9 cellular contexts compared by ENCODE assay signal in the genomic region with DNA sequence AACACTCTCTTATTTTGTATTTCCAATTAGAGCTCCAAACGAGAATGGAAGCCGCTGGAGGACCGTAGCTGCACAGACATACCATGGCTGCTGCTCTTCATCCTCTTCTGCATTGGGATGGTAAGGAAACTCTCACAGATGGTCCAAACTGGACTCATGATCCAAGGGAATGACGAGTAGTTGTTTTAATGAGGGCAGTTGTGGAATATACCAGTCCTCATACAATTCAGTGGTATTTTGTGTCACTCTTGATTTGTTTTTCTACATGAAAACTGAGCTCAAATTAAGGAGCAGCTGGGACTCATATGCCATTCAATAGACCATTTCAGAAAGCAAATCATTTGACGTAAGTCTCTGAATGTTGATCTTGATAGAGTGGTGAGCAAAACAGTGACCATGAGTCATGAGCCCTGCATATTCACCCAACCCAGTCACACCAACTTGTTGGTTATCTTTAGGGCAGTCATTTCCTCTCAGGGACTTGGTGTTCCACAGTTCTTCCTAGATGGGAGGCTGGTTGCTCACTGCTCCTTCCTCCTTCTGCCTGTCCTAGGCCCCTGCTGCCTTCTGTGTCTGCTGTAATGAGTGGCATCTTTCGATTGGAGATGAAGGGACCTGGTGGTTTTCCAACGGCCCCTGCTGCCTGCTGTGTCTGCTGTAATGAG. TPM values are rescaled to one million over a fixed set of nuclear protein-coding genes. Genes with fewer than 3 reads are reported as not detected.
DNase-seq lines count a peak whose midpoint lies in the region; ATAC-seq and TF ChIP-seq lines count a peak whose summit lies in the region.
"Had no signal": no experiment of that assay in that cellular context is flagged by ENCODE, and none has a peak within 500 bp of the region (broad histone marks: within the 10 kb centered on the region; RNA-seq: fewer than 3 reads in every experiment).

No MANE protein-coding gene starts in this region.

- ATAC-seq in WTC11: no peak
- no peak for ATAC-seq in GM18517 (IDR thresholded peaks at IDR 0.05; ENCODE audit: unreplicated experiment)

- H3K4me3 ChIP-seq in right atrium auricular region (no peak overlapping the region), esophagus muscularis mucosa (no peak overlapping the region)

- no peak for TF ChIP-seq EP300 in esophagus muscularis mucosa (IDR thresholded peaks at IDR 0.05)

- H3K9me3 ChIP-seq in right atrium auricular region (no peaks in the 10 kb centered on the region), esophagus muscularis mucosa (no peaks in the 10 kb centered on the region)

- H3K27me3 Mint-ChIP-seq in activated CD4-positive, alpha-beta memory T cell treated with anti-CD3 and anti-CD28 coated beads for 36 hours: no peaks in the 10 kb centered on the region
- no peaks in the 10 kb centered on the region for H3K27me3 Mint-ChIP-seq in activated CD4-positive, alpha-beta memory T cell treated with anti-CD3 and anti-CD28 coated beads, Interleukin-2, amount 10 ng/mL, durations not matched to agents 7 days and 5 days
- H3K27me3 Mint-ChIP-seq in WTC11 (ENCODE audit: low read depth): no peaks in the 10 kb centered on the region
- H3K27me3 Mint-ChIP-seq: CD4-positive, CD25-positive, alpha-beta regulatory T cell had no signal

- peaks cover 16% of the 10 kb centered on the region for H3K36me3 Mint-ChIP-seq in activated CD4-positive, alpha-beta memory T cell treated with anti-CD3 and anti-CD28 coated beads for 36 hours
- peaks cover 3% of the 10 kb centered on the region for H3K36me3 Mint-ChIP-seq in activated CD4-positive, alpha-beta memory T cell treated with anti-CD3 and anti-CD28 coated beads, Interleukin-2, amount 10 ng/mL, durations not matched to agents 7 days and 5 days (ENCODE audit: low read depth)
- H3K36me3 Mint-ChIP-seq in WTC11: peaks cover 19% of the 10 kb centered on the region

- no peak for TF ChIP-seq POLR2A in esophagus muscularis mucosa (IDR thresholded peaks at IDR 0.05; ENCODE audit: low read depth)

- no peak for TF ChIP-seq CTCF in WTC11 (IDR thresholded peaks at IDR 0.05)
- no peak for TF ChIP-seq CTCF in right atrium auricular region (IDR thresholded peaks at IDR 0.05)
- TF ChIP-seq CTCF in esophagus muscularis mucosa (IDR thresholded peaks at IDR 0.05): no peak

- CTCF ChIA-PET in activated CD4-positive, alpha-beta memory T cell treated with anti-CD3 and anti-CD28 coated beads for 36 hours (lab: Charles Lee): no interaction called here
- CTCF ChIA-PET in activated CD4-positive, alpha-beta memory T cell treated with anti-CD3 and anti-CD28 coated beads, Interleukin-2, amount 10 ng/mL, durations not matched to agents 7 days and 5 days (lab: Charles Lee): no interaction called here
- CTCF ChIA-PET in WTC11 (lab: Charles Lee): no interaction called here

- POLR2A ChIA-PET in activated CD4-positive, alpha-beta memory T cell treated with anti-CD3 and anti-CD28 coated beads for 36 hours (lab: Charles Lee): no interaction called here
- POLR2A ChIA-PET in activated CD4-positive, alpha-beta memory T cell treated with anti-CD3 and anti-CD28 coated beads, Interleukin-2, amount 10 ng/mL, durations not matched to agents 7 days and 5 days (lab: Charles Lee): no interaction called here
- POLR2A ChIA-PET in WTC11 (lab: Charles Lee): no interaction called here

- peak; percentile 33 for DNase-seq in activated CD4-positive, alpha-beta memory T cell treated with anti-CD3 and anti-CD28 coated beads for 36 hours
- DNase-seq in activated CD4-positive, alpha-beta memory T cell treated with anti-CD3 and anti-CD28 coated beads, Interleukin-2, amount 10 ng/mL, durations not matched to agents 7 days and 5 days: no peak
- DNase-seq in WTC11 (ENCODE audit: low spot score) (no peak), right atrium auricular region (ENCODE audit: low spot score) (peak; percentile 60), superior temporal gyrus (ENCODE audit: extremely low spot score) (peak; percentile 78), NCI-H1930 (lab: John Stamatoyannopoulos, UW) (no peak), esophagus muscularis mucosa (ENCODE audit: extremely low spot score) (no peak)

- peaks cover 19% of the 10 kb centered on the region for H3K4me1 Mint-ChIP-seq in activated CD4-positive, alpha-beta memory T cell treated with anti-CD3 and anti-CD28 coated beads for 36 hours (ENCODE audit: low read depth)
- H3K4me1 Mint-ChIP-seq in activated CD4-positive, alpha-beta memory T cell treated with anti-CD3 and anti-CD28 coated beads, Interleukin-2, amount 10 ng/mL, durations not matched to agents 7 days and 5 days: peaks cover 18% of the 10 kb centered on the region
- peaks cover 59% of the 10 kb centered on the region for H3K4me1 Mint-ChIP-seq in WTC11

- H3K4me1 ChIP-seq in right atrium auricular region (peaks cover 0 to 12% of the 10 kb centered on the region in 2 donors), esophagus muscularis mucosa (peaks cover 13 to 17% (median 13%) of the 10 kb centered on the region in 4 donors)

- H3K27me3 ChIP-seq in right atrium auricular region (no peaks in the 10 kb centered on the region), esophagus muscularis mucosa (no peaks in the 10 kb centered on the region)

- no peaks in the 10 kb centered on the region for H3K9me3 Mint-ChIP-seq in activated CD4-positive, alpha-beta memory T cell treated with anti-CD3 and anti-CD28 coated beads for 36 hours
- no peaks in the 10 kb centered on the region for H3K9me3 Mint-ChIP-seq in activated CD4-positive, alpha-beta memory T cell treated with anti-CD3 and anti-CD28 coated beads, Interleukin-2, amount 10 ng/mL, durations not matched to agents 7 days and 5 days
- H3K9me3 Mint-ChIP-seq in WTC11: no peaks in the 10 kb centered on the region
- H3K9me3 Mint-ChIP-seq: CD4-positive, CD25-positive, alpha-beta regulatory T cell had no signal

- no peak overlapping the region for H3K27ac Mint-ChIP-seq in activated CD4-positive, alpha-beta memory T cell treated with anti-CD3 and anti-CD28 coated beads for 36 hours
- no peak overlapping the region for H3K27ac Mint-ChIP-seq in activated CD4-positive, alpha-beta memory T cell treated with anti-CD3 and anti-CD28 coated beads, Interleukin-2, amount 10 ng/mL, durations not matched to agents 7 days and 5 days
- peak overlapping the region; percentile 83; the same call in 1 of the 2 replicates for H3K27ac Mint-ChIP-seq in WTC11

- WGBS in esophagus muscularis mucosa: 86% methylated on average over 7 of the region's 7 CpGs

- H3K36me3 ChIP-seq in right atrium auricular region: peaks cover 16% of the 10 kb centered on the region
- peaks cover 0 to 22% (median 12%) of the 10 kb centered on the region in 4 donors for H3K36me3 ChIP-seq in esophagus muscularis mucosa

- intact Hi-C loops in activated CD4-positive, alpha-beta memory T cell treated with anti-CD3 and anti-CD28 coated beads for 36 hours (cut with micrococcal nuclease): no loop called here
- intact Hi-C loops in esophagus muscularis mucosa (cut with DNase I): loop anchor here (2.0 kb wide), 2 partner anchors 31 to 51 kb away; no protein-coding TSS in a partner anchor

- no peak overlapping the region for H3K4me3 Mint-ChIP-seq in activated CD4-positive, alpha-beta memory T cell treated with anti-CD3 and anti-CD28 coated beads for 36 hours
- no peak overlapping the region for H3K4me3 Mint-ChIP-seq in activated CD4-positive, alpha-beta memory T cell treated with anti-CD3 and anti-CD28 coated beads, Interleukin-2, amount 10 ng/mL, durations not matched to agents 7 days and 5 days
- no peak overlapping the region for H3K4me3 Mint-ChIP-seq in WTC11
- H3K4me3 Mint-ChIP-seq: CD4-positive, CD25-positive, alpha-beta regulatory T cell had no signal

- H3K27ac ChIP-seq in right atrium auricular region (peak overlapping the region in 1 of 2 donors; percentile 37), esophagus muscularis mucosa (replicated peaks in 1 of 4) (no peak overlapping the region)

TF ChIP-seq in WTC11, 78 proteins besides CTCF, POLR2A, EP300 and RAD21:
- TF ChIP-seq, protein P1, sequence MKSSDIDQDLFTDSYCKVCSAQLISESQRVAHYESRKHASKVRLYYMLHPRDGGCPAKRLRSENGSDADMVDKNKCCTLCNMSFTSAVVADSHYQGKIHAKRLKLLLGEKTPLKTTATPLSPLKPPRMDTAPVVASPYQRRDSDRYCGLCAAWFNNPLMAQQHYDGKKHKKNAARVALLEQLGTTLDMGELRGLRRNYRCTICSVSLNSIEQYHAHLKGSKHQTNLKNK (CRISPR knock-in tag; IDR thresholded peaks at IDR 0.05): no peak
- TF ChIP-seq ZNF423 (CRISPR knock-in tag; IDR thresholded peaks at IDR 0.05) (no peak), ELF4 (CRISPR knock-in tag; IDR thresholded peaks at IDR 0.05; ENCODE audit: low read depth) (no peak), ATF1 (CRISPR knock-in tag; IDR thresholded peaks at IDR 0.05) (no peak), GRHL2 (CRISPR knock-in tag; IDR thresholded peaks at IDR 0.05; ENCODE audit: insufficient replicate concordance, severe bottlenecking) (no peak)
- TF ChIP-seq, protein P2, sequence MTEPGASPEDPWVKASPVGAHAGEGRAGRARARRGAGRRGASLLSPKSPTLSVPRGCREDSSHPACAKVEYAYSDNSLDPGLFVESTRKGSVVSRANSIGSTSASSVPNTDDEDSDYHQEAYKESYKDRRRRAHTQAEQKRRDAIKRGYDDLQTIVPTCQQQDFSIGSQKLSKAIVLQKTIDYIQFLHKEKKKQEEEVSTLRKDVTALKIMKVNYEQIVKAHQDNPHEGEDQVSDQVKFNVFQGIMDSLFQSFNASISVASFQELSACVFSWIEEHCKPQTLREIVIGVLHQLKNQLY (CRISPR knock-in tag; IDR thresholded peaks at IDR 0.05): no peak
- TF ChIP-seq, protein P3, sequence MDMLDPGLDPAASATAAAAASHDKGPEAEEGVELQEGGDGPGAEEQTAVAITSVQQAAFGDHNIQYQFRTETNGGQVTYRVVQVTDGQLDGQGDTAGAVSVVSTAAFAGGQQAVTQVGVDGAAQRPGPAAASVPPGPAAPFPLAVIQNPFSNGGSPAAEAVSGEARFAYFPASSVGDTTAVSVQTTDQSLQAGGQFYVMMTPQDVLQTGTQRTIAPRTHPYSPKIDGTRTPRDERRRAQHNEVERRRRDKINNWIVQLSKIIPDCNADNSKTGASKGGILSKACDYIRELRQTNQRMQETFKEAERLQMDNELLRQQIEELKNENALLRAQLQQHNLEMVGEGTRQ (CRISPR knock-in tag; IDR thresholded peaks at IDR 0.05): no peak

RNA-seq across cellular contexts. Expression of a gene that starts 54.9 kb away (rescaled TPM):
- total RNA-seq in activated CD4-positive, alpha-beta memory T cell treated with anti-CD3 and anti-CD28 coated beads for 36 hours: 10 to 100 TPM; 11.8 to 12.2 TPM
- total RNA-seq in activated CD4-positive, alpha-beta memory T cell treated with anti-CD3 and anti-CD28 coated beads, Interleukin-2, amount 10 ng/mL, durations not matched to agents 7 days and 5 days: 10 to 100 TPM in 1 of 2 experiments, 1 to 10 TPM in 1; 9.5 to 10.2 TPM
- total RNA-seq in WTC11 (2021) (45.9 to 48.9 TPM (median 47.6 TPM) in 3 replicates), right atrium auricular region (10 to 100 TPM; 10.7 to 19.5 TPM), esophagus muscularis mucosa (10 to 100 TPM; 25.7 to 37.8 (median 28.3) TPM)

Comparison
In these comparisons a context has a peak if more than half of its experiments do, and no peak if none do; other contexts are left out.
1. DNase-seq: peak in activated CD4-positive, alpha-beta memory T cell treated with anti-CD3 and anti-CD28 coated beads for 36 hours (single experiment), right atrium auricular region (single experiment) and superior temporal gyrus (single experiment); none in activated CD4-positive, alpha-beta memory T cell treated with anti-CD3 and anti-CD28 coated beads, Interleukin-2, amount 10 ng/mL, durations not matched to agents 7 days and 5 days (single experiment), WTC11 (single experiment), NCI-H1930 (0 of 2) and esophagus muscularis mucosa (single experiment).